20 cellular contexts compared by ENCODE assay signal in the genomic region with DNA sequence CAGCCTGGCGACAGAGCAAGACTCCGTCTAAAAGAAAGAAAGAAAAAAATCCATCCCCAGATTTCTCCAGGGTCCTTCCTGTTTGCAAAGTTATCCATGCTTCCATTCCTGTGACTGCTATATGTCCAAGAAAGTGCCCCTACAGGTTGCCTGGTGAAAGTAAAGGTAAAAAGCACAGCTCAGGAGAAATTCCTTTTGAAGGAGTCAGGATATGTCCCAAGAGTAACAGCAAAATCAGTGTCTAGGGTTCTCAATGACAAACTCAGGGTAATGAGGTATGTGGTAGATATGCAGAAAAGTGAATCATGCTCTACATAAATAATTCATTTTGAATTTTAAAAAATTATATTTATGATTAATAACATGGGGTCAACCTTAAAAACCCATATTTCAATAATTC.
DNase-seq lines count a peak whose midpoint lies in the region; ATAC-seq, FAIRE-seq and TF ChIP-seq lines count a peak whose summit lies in the region.
"Had no signal": no experiment of that assay in that cellular context is flagged by ENCODE, and none has a peak within 500 bp of the region (broad histone marks: within the 10 kb centered on the region; RNA-seq: fewer than 3 reads in every experiment).

No MANE protein-coding gene starts in this region.

- H3K4me3 ChIP-seq in mammary epithelial cell (replicated peaks in 1 of 3; ENCODE audit: insufficient read depth in 1 of 3, low read depth in 2 of 3, low read length in 3 of 3), result no peak overlapping the region
- no peak overlapping the region for H3K4me3 ChIP-seq in bronchial epithelial cell (ENCODE audit: low read depth, low read length)
- H3K4me3 ChIP-seq: heart right ventricle, right atrium auricular region, upper lobe of left lung had no signal

- H3K27me3 Mint-ChIP-seq in MCF 10A (ENCODE audit: insufficient read depth, unreplicated experiment), result peaks cover 6% of the 10 kb centered on the region
- H3K27me3 Mint-ChIP-seq in activated CD4-positive, alpha-beta memory T cell treated with anti-CD3 and anti-CD28 coated beads, Interleukin-2, amount 10 ng/mL, durations not matched to agents 7 days and 5 days, result no peaks in the 10 kb centered on the region
- H3K27me3 Mint-ChIP-seq: activated T-cell treated with anti-CD3 and anti-CD28 coated beads, Interleukin-2, amount 50 U/mL, for 24 hours had no signal

- H3K4me3 Mint-ChIP-seq in MCF 10A (ENCODE audit: unreplicated experiment), result no peak overlapping the region
- H3K4me3 Mint-ChIP-seq in activated CD4-positive, alpha-beta memory T cell treated with anti-CD3 and anti-CD28 coated beads, Interleukin-2, amount 10 ng/mL, durations not matched to agents 7 days and 5 days, result no peak overlapping the region
- H3K4me3 Mint-ChIP-seq: activated naive CD4-positive, alpha-beta T cell treated with anti-CD3 and anti-CD28 coated beads for 36 hours; activated T-cell treated with anti-CD3 and anti-CD28 coated beads, Interleukin-2, amount 50 U/mL, for 24 hours had no signal

- H3K27me3 ChIP-seq in mammary epithelial cell (ENCODE audit: insufficient read depth, low read length) (no peaks in the 10 kb centered on the region), bronchial epithelial cell (ENCODE audit: control insufficient read depth, insufficient read depth, low read length) (no peaks in the 10 kb centered on the region)
- H3K27me3 ChIP-seq: BE2C, heart right ventricle, right atrium auricular region, upper lobe of left lung had no signal

- dilution Hi-C loops in mammary epithelial cell (cut with HindIII; ENCODE audit: low sequenced_read_pairs), result no loop called here

- in situ Hi-C loops in mammary epithelial cell (cut with MboI; ENCODE audit: low sequenced_read_pairs in 2 of 2) (no loop called here), GM13976 (cut with MboI; ENCODE audit: low sequenced_read_pairs, unreplicated experiment) (no loop called here)

- H3K36me3 ChIP-seq in mammary epithelial cell (ENCODE audit: insufficient read depth, low read length) (no peaks in the 10 kb centered on the region), bronchial epithelial cell (ENCODE audit: control insufficient read depth, insufficient read depth, low read length) (no peaks in the 10 kb centered on the region)
- H3K36me3 ChIP-seq: BE2C, right atrium auricular region, upper lobe of left lung had no signal

- H3K4me1 ChIP-seq in mammary epithelial cell (ENCODE audit: insufficient read depth, low read length), result peaks cover 11% of the 10 kb centered on the region
- H3K4me1 ChIP-seq: BE2C, upper lobe of left lung had no signal

- peak; percentile 23 to 28 for TF ChIP-seq CTCF in mammary epithelial cell (conservative IDR thresholded peaks at IDR 0.05 in 1 of 2, IDR thresholded peaks at IDR 0.05 in 1 of 2; ENCODE audit: extremely low read depth in 1 of 2, insufficient read depth in 1 of 2, low read depth in 1 of 2, low read length in 2 of 2)
- TF ChIP-seq CTCF in MCF 10A (IDR thresholded peaks at IDR 0.05; ENCODE audit: unreplicated experiment), result no peak
- TF ChIP-seq CTCF in bronchial epithelial cell (IDR thresholded peaks at IDR 0.05; ENCODE audit: insufficient read depth, low read length, severe bottlenecking), result peak; percentile 9
- no peak for TF ChIP-seq CTCF in GM13976 (IDR thresholded peaks at IDR 0.05; ENCODE audit: borderline replicate concordance, control extremely low read depth, extremely low read depth, insufficient read depth, missing control alignments)

- CTCF ChIA-PET in mammary epithelial cell (lab: Charles Lee; ENCODE audit: low non-redundant PET) (no interaction called here), MCF 10A (lab: Yijun Ruan, JAX) (no interaction called here)
- CTCF ChIA-PET in activated CD4-positive, alpha-beta memory T cell treated with anti-CD3 and anti-CD28 coated beads, Interleukin-2, amount 10 ng/mL, durations not matched to agents 7 days and 5 days (lab: Charles Lee), result interaction anchor here (0.9 kb wide), 1 partner anchor 8 kb away, joined by 4 read pairs; no protein-coding TSS in a partner anchor

- no peak overlapping the region for H3K9ac ChIP-seq in mammary epithelial cell (ENCODE audit: insufficient read depth, low read length)
- H3K9ac ChIP-seq: SK-N-SH had no signal

- intact Hi-C loops in mammary epithelial cell (cut with micrococcal nuclease) (no loop called here), MCF 10A (cut with micrococcal nuclease) (no loop called here)

- H3K9me3 Mint-ChIP-seq in MCF 10A (ENCODE audit: unreplicated experiment), result no peaks in the 10 kb centered on the region
- H3K9me3 Mint-ChIP-seq in activated CD4-positive, alpha-beta memory T cell treated with anti-CD3 and anti-CD28 coated beads, Interleukin-2, amount 10 ng/mL, durations not matched to agents 7 days and 5 days, result no peaks in the 10 kb centered on the region
- H3K9me3 Mint-ChIP-seq: activated naive CD4-positive, alpha-beta T cell treated with anti-CD3 and anti-CD28 coated beads for 36 hours; activated T-cell treated with anti-CD3 and anti-CD28 coated beads, Interleukin-2, amount 50 U/mL, for 24 hours had no signal

- FAIRE-seq in bronchial epithelial cell (lab: Jason Lieb, UNC), result no peak

- no peaks in the 10 kb centered on the region for H3K9me3 ChIP-seq in mammary epithelial cell (replicated peaks; ENCODE audit: insufficient read depth, low read length)
- H3K9me3 ChIP-seq: BE2C, heart right ventricle, right atrium auricular region, SK-N-SH, upper lobe of left lung had no signal

- H3K27ac Mint-ChIP-seq in MCF 10A (ENCODE audit: low read depth, unreplicated experiment), result no peak overlapping the region
- H3K27ac Mint-ChIP-seq in activated CD4-positive, alpha-beta memory T cell treated with anti-CD3 and anti-CD28 coated beads, Interleukin-2, amount 10 ng/mL, durations not matched to agents 7 days and 5 days, result no peak overlapping the region
- H3K27ac Mint-ChIP-seq: activated naive CD4-positive, alpha-beta T cell treated with anti-CD3 and anti-CD28 coated beads for 36 hours; activated T-cell treated with anti-CD3 and anti-CD28 coated beads, Interleukin-2, amount 50 U/mL, for 24 hours had no signal

- WGBS in mammary epithelial cell (ENCODE audit: low coverage, missing lambda C conversion rate), result 82% methylated on average over 2 of the region's 2 CpGs

- H3K4me2 ChIP-seq in mammary epithelial cell (ENCODE audit: insufficient read depth, low read depth, low read length), result no peak overlapping the region
- H3K4me2 ChIP-seq: SK-N-SH had no signal

- ATAC-seq in HG03354 (IDR thresholded peaks at IDR 0.05; ENCODE audit: poor library complexity, severe bottlenecking, unreplicated experiment), result no peak
- ATAC-seq: heart right ventricle had no signal

- H3K79me2 ChIP-seq in mammary epithelial cell (ENCODE audit: insufficient read depth, low read length), result no peaks in the 10 kb centered on the region

- BruUV-seq in mammary epithelial cell (replicated peaks; lab: Mats Ljungman, UMichigan) (no TSS peak), MCF 10A (replicated peaks; lab: Mats Ljungman, UMichigan) (no TSS peak)

- H3K4me1 Mint-ChIP-seq in MCF 10A (ENCODE audit: insufficient read depth, unreplicated experiment), result peaks cover 11% of the 10 kb centered on the region
- no peaks in the 10 kb centered on the region for H3K4me1 Mint-ChIP-seq in activated CD4-positive, alpha-beta memory T cell treated with anti-CD3 and anti-CD28 coated beads, Interleukin-2, amount 10 ng/mL, durations not matched to agents 7 days and 5 days

- POLR2A ChIA-PET in MCF 10A (lab: Yijun Ruan, JAX), result interaction anchor here (0.9 to 1.7 kb wide), 2 partner anchors 16 to 298 kb away, joined by 3 to 4 read pairs; no protein-coding TSS in a partner anchor
- POLR2A ChIA-PET in activated CD4-positive, alpha-beta memory T cell treated with anti-CD3 and anti-CD28 coated beads, Interleukin-2, amount 10 ng/mL, durations not matched to agents 7 days and 5 days (lab: Charles Lee), result no interaction called here

- H3K27ac ChIP-seq in mammary epithelial cell (ENCODE audit: insufficient read depth, low read depth, low read length), result no peak overlapping the region
- H3K27ac ChIP-seq: heart right ventricle, upper lobe of left lung had no signal

- DNase-seq in mammary epithelial cell (peak; percentile 37), MCF 10A (ENCODE audit: unreplicated experiment) (no peak), bronchial epithelial cell (ENCODE audit: low read depth) (peak; percentile 73), iris pigment epithelial cell (ENCODE audit: low read depth) (peak; percentile 30), GM13976 (ENCODE audit: low spot score) (no peak), GM03348 (ENCODE audit: low spot score) (no peak)
- no peak for DNase-seq in activated CD4-positive, alpha-beta memory T cell treated with anti-CD3 and anti-CD28 coated beads, Interleukin-2, amount 10 ng/mL, durations not matched to agents 7 days and 5 days
- DNase-seq: activated naive CD4-positive, alpha-beta T cell treated with anti-CD3 and anti-CD28 coated beads for 36 hours; activated T-cell treated with anti-CD3 and anti-CD28 coated beads, Interleukin-2, amount 50 U/mL, for 24 hours; aorta; BE2C; COR-L47; heart right ventricle; NCI-H2029; SK-N-SH; stimulated activated CD4-positive, alpha-beta T cell treated with anti-CD3 and anti-CD28 coated beads, Interleukin-12 subunit alpha, Interleukin-12 subunit beta, amount 100 ng/mL, for 4 hours; T-helper 9 cell; upper lobe of left lung had no signal

- H3K36me3 Mint-ChIP-seq in MCF 10A (ENCODE audit: insufficient read depth, unreplicated experiment), result no peaks in the 10 kb centered on the region
- H3K36me3 Mint-ChIP-seq in activated CD4-positive, alpha-beta memory T cell treated with anti-CD3 and anti-CD28 coated beads, Interleukin-2, amount 10 ng/mL, durations not matched to agents 7 days and 5 days (ENCODE audit: low read depth), result no peaks in the 10 kb centered on the region

- no peaks in the 10 kb centered on the region for H4K20me1 ChIP-seq in mammary epithelial cell (ENCODE audit: insufficient read depth, low read length)

- no peak overlapping the region for H2AFZ ChIP-seq in mammary epithelial cell (ENCODE audit: low read depth, low read length)

Comparison
In these comparisons a context has a peak if more than half of its experiments do, and no peak if none do; other contexts are left out.
1. DNase-seq: peak in mammary epithelial cell (single experiment), bronchial epithelial cell (single experiment) and iris pigment epithelial cell (single experiment); none in MCF 10A (single experiment), GM13976 (single experiment), activated CD4-positive, alpha-beta memory T cell treated with anti-CD3 and anti-CD28 coated beads, Interleukin-2, amount 10 ng/mL, durations not matched to agents 7 days and 5 days (single experiment) and GM03348 (single experiment).
2. CTCF ChIP-seq: peak in mammary epithelial cell (2 of 2) and bronchial epithelial cell (single experiment); none in MCF 10A (single experiment) and GM13976 (single experiment).